Comparison of ENCODE assay signal across 14 cellular contexts in the genomic region with DNA sequence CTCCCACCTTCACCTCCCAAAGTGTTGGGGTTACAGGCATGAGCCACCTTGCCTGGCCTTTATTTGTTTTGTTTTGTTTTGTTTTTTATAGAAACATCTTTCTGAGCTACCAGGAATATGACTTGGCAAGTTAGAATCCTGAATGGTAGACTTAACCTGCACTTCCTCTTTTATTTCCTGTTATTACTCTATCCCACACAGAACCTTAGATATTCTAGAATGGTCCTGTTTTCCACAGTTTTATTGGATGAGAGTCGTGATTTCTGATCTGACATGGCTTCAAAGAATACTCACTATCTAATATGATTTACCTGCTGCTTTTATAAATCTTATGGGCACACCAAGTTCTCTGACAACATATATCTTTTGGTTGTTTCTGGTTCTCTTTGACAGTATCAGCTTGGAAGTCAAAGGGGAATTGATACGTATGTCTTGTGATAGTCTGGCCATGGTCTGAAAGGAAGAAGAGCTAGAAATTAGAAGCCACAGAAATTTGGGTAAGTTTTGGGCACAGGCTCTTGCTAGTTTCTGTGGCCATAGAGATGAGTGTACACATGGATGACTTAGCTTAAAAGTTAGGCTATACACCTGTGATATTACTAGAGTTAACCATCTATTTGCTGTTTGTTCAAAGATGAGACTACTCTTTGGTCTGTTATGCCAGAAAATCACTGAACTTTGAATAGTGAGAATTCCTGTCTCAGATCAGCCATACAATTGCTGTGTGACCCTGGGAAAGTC. TPM values are rescaled to one million over a fixed set of nuclear protein-coding genes. Genes with fewer than 3 reads are reported as not detected.
A peak's percentile ranks its signal among the peaks of the same experiment; 100 is the strongest.
DNase-seq lines count a peak whose midpoint lies in the region; ATAC-seq and TF ChIP-seq lines count a peak whose summit lies in the region.
"Had no signal": no experiment of that assay in that cellular context is flagged by ENCODE, and none has a peak within 500 bp of the region (broad histone marks: within the 10 kb centered on the region; RNA-seq: fewer than 3 reads in every experiment).

No MANE protein-coding gene starts in this region.

- intact Hi-C loops in MCF 10A (cut with micrococcal nuclease) (no loop called here), body of pancreas (cut with DNase I) (no loop called here)

- H3K4me3 ChIP-seq in OCI-LY3 (ENCODE audit: low read length) = peak overlapping the region; percentile 40
- H3K4me3 ChIP-seq in body of pancreas = no peak overlapping the region

- 49 to 62% methylated on average over 2 of the region's 2 CpGs for WGBS in body of pancreas, 2 donors

- H3K36me3 ChIP-seq in OCI-LY3 (replicated peaks; ENCODE audit: low read depth, low read length) (no peaks in the 10 kb centered on the region), body of pancreas (replicated peaks in 1 of 2; ENCODE audit: insufficient read depth in 1 of 2, low read depth in 2 of 2) (no peaks in the 10 kb centered on the region)

- no peak overlapping the region for H3K27ac Mint-ChIP-seq in MCF 10A (ENCODE audit: low read depth, unreplicated experiment)
- H3K27ac Mint-ChIP-seq in activated naive CD4-positive, alpha-beta T cell treated with anti-CD3 and anti-CD28 coated beads, Interleukin-2, amount 10 ng/mL, durations not matched to agents 7 days and 5 days = no peak overlapping the region
- H3K27ac Mint-ChIP-seq: CD8-positive, alpha-beta T cell had no signal

- peaks cover 6% of the 10 kb centered on the region for H3K4me1 Mint-ChIP-seq in MCF 10A (ENCODE audit: insufficient read depth, unreplicated experiment)
- peaks cover 16% of the 10 kb centered on the region for H3K4me1 Mint-ChIP-seq in activated naive CD4-positive, alpha-beta T cell treated with anti-CD3 and anti-CD28 coated beads, Interleukin-2, amount 10 ng/mL, durations not matched to agents 7 days and 5 days

- H3K9me3 ChIP-seq in OCI-LY3 (ENCODE audit: insufficient read depth, low read length) (no peaks in the 10 kb centered on the region), body of pancreas (no peaks in the 10 kb centered on the region)

- H3K27me3 Mint-ChIP-seq in MCF 10A (ENCODE audit: insufficient read depth, unreplicated experiment) = no peaks in the 10 kb centered on the region
- H3K27me3 Mint-ChIP-seq in activated naive CD4-positive, alpha-beta T cell treated with anti-CD3 and anti-CD28 coated beads, Interleukin-2, amount 10 ng/mL, durations not matched to agents 7 days and 5 days = peaks cover 25% of the 10 kb centered on the region

- no peaks in the 10 kb centered on the region for H3K9me3 Mint-ChIP-seq in MCF 10A (ENCODE audit: unreplicated experiment)
- H3K9me3 Mint-ChIP-seq in activated naive CD4-positive, alpha-beta T cell treated with anti-CD3 and anti-CD28 coated beads, Interleukin-2, amount 10 ng/mL, durations not matched to agents 7 days and 5 days = peaks cover 2% of the 10 kb centered on the region
- H3K9me3 Mint-ChIP-seq: CD8-positive, alpha-beta T cell; central memory CD8-positive, alpha-beta T cell had no signal

- no peak overlapping the region for H3K4me3 Mint-ChIP-seq in MCF 10A (ENCODE audit: unreplicated experiment)
- no peak overlapping the region for H3K4me3 Mint-ChIP-seq in activated naive CD4-positive, alpha-beta T cell treated with anti-CD3 and anti-CD28 coated beads, Interleukin-2, amount 10 ng/mL, durations not matched to agents 7 days and 5 days
- H3K4me3 Mint-ChIP-seq: CD8-positive, alpha-beta T cell; central memory CD8-positive, alpha-beta T cell; naive B cell had no signal

- H4K20me1 ChIP-seq in OCI-LY3 (ENCODE audit: insufficient read depth, low read length) = no peaks in the 10 kb centered on the region

- POLR2A ChIA-PET in MCF 10A (lab: Yijun Ruan, JAX) = interaction anchor here (0.8 to 1.5 kb wide), 4 partner anchors 8 to 62 kb away, joined by 3 to 4 read pairs (median 3); no protein-coding TSS in a partner anchor

- peak overlapping the region; percentile 54 for H3K4me2 ChIP-seq in OCI-LY3 (ENCODE audit: low read length)

- H3K27me3 ChIP-seq in OCI-LY3 (ENCODE audit: low read depth, low read length) (no peaks in the 10 kb centered on the region), body of pancreas (no peaks in the 10 kb centered on the region)

- ATAC-seq in GM18511 (IDR thresholded peaks at IDR 0.05; ENCODE audit: unreplicated experiment) = peak; percentile 31
- ATAC-seq in GM21423 (IDR thresholded peaks at IDR 0.05; ENCODE audit: unreplicated experiment) = peak; percentile 25
- peak; percentile 32 for ATAC-seq in HG03095 (IDR thresholded peaks at IDR 0.05; ENCODE audit: unreplicated experiment)
- no peak for ATAC-seq in body of pancreas
- ATAC-seq: CD8-positive, alpha-beta T cell had no signal

- no peak overlapping the region for H2AFZ ChIP-seq in OCI-LY3 (ENCODE audit: low read depth, low read length)

- H3K4me1 ChIP-seq in OCI-LY3 (ENCODE audit: low read length) (peaks cover 58% of the 10 kb centered on the region), body of pancreas (peaks cover 13% of the 10 kb centered on the region)

- H3K27ac ChIP-seq in OCI-LY3 (ENCODE audit: low read length) (peak overlapping the region; percentile 91), body of pancreas (no peak overlapping the region)

- DNase-seq in MCF 10A (ENCODE audit: unreplicated experiment) (no peak), body of pancreas (no peak), HT-29 (ENCODE audit: low spot score) (no peak)
- no peak for DNase-seq in activated naive CD4-positive, alpha-beta T cell treated with anti-CD3 and anti-CD28 coated beads, Interleukin-2, amount 10 ng/mL, durations not matched to agents 7 days and 5 days
- DNase-seq: activated CD4-positive, CD25-positive, alpha-beta regulatory T cell treated with anti-CD3 and anti-CD28 coated beads, Interleukin-2, amount 50 U/mL, for 72 hours; CD8-positive, alpha-beta T cell; naive B cell; NCI-H1694 treated with DMSO at 0.1 percent for 48 hours; small intestine had no signal

- no peak for TF ChIP-seq CTCF in OCI-LY3 (IDR thresholded peaks at IDR 0.05; ENCODE audit: low read depth, low read length)
- TF ChIP-seq CTCF in MCF 10A (IDR thresholded peaks at IDR 0.05; ENCODE audit: unreplicated experiment) = no peak
- TF ChIP-seq CTCF in body of pancreas (IDR thresholded peaks at IDR 0.05) = no peak

- H3K79me2 ChIP-seq in OCI-LY3 (ENCODE audit: low read length) = peaks cover 3% of the 10 kb centered on the region

- CTCF ChIA-PET in MCF 10A (lab: Yijun Ruan, JAX) = interaction anchor here (1.0 kb wide), 1 partner anchor 96 kb away, joined by 5 read pairs; no protein-coding TSS in a partner anchor
- CTCF ChIA-PET in activated naive CD4-positive, alpha-beta T cell treated with anti-CD3 and anti-CD28 coated beads, Interleukin-2, amount 10 ng/mL, durations not matched to agents 7 days and 5 days (lab: Charles Lee) = no interaction called here

- no TSS peak for BruUV-seq in MCF 10A (replicated peaks; lab: Mats Ljungman, UMichigan)

- TF ChIP-seq POLR2A in body of pancreas (IDR thresholded peaks at IDR 0.05) = no peak

- peak overlapping the region; percentile 57; the same call in 1 of the 2 replicates for H3K9ac ChIP-seq in OCI-LY3 (ENCODE audit: low read length)

- H3K36me3 Mint-ChIP-seq in MCF 10A (ENCODE audit: insufficient read depth, unreplicated experiment) = no peaks in the 10 kb centered on the region
- no peaks in the 10 kb centered on the region for H3K36me3 Mint-ChIP-seq in activated naive CD4-positive, alpha-beta T cell treated with anti-CD3 and anti-CD28 coated beads, Interleukin-2, amount 10 ng/mL, durations not matched to agents 7 days and 5 days
- H3K36me3 Mint-ChIP-seq: naive B cell had no signal

RNA-seq across cellular contexts. Expression of a gene that starts 4.7 kb away (rescaled TPM):
- total RNA-seq in MCF 10A (2022) (96.2 and 117 TPM in 2 replicates), body of pancreas (10 to 100 TPM; 14.5 to 18.7 TPM)
- total RNA-seq in HT-29 (2014; rRNA removed; shearing (Covaris generic)) = 18.8 and 21.4 TPM in 2 replicates

RNA-seq across cellular contexts. Expression of a gene that starts 54.8 kb away (rescaled TPM):
- total RNA-seq in MCF 10A (2022) = 0.42 TPM in 1 of 2 replicates, not detected in the other
- 1 to 10 TPM; 1.3 to 2.3 TPM for total RNA-seq in body of pancreas
- not detected in 2 replicates for total RNA-seq in HT-29 (2014; rRNA removed; shearing (Covaris generic))
- total RNA-seq: CD8-positive, alpha-beta T cell had no signal
